In genomic region chr11:12090061-12090572, GRCh38 we compare ENCODE assay signal across 8 cellular contexts. TPM values are rescaled to one million over a fixed set of nuclear protein-coding genes. Genes with fewer than 3 reads are reported as not detected.
A peak's percentile ranks its signal among the peaks of the same experiment; 100 is the strongest.
DNase-seq lines count a peak whose midpoint lies in the region; ATAC-seq, FAIRE-seq and TF ChIP-seq lines count a peak whose summit lies in the region.

No MANE protein-coding gene starts in this region.

- no peak for TF ChIP-seq CTCF in liver (IDR thresholded peaks at IDR 0.05; ENCODE audit: low read depth, low read length, missing input control)
- no peak for TF ChIP-seq CTCF in HepG2 (CRISPR knock-in tag; IDR thresholded peaks at IDR 0.05)
- TF ChIP-seq CTCF in body of pancreas (IDR thresholded peaks at IDR 0.05): no peak

- DNase-seq in HepG2 (ENCODE audit: low spot score) (no peak), right cardiac atrium (peak in 1 of 3 donors; percentile 34), body of pancreas (no peak), G401 (ENCODE audit: low spot score) (no peak), medulla oblongata (ENCODE audit: extremely low spot score) (no peak)

- no peaks in the 10 kb centered on the region for H3K36me3 ChIP-seq in liver (ENCODE audit: control insufficient read depth in 4 of 4, insufficient read depth in 3 of 4, low read depth in 1 of 4, low read length in 3 of 4)
- no peaks in the 10 kb centered on the region for H3K36me3 ChIP-seq in HepG2 (replicated peaks in 1 of 2; ENCODE audit: control insufficient read depth in 1 of 2, insufficient read depth in 2 of 2, low read length in 2 of 2)
- no peaks in the 10 kb centered on the region for H3K36me3 ChIP-seq in body of pancreas (replicated peaks in 1 of 2; ENCODE audit: insufficient read depth in 1 of 2, low read depth in 2 of 2)

- intact Hi-C loops in HepG2 (cut with micrococcal nuclease; ENCODE audit: unreplicated experiment) (no loop called here), right cardiac atrium (cut with DNase I) (loop anchor here in 2 of 4 donors (10.0 kb wide), 1 partner anchor 145 kb away; no protein-coding TSS in a partner anchor), body of pancreas (cut with DNase I) (no loop called here)

- TF ChIP-seq RAD21 in liver (IDR thresholded peaks at IDR 0.05) (no peak), HepG2 (CRISPR knock-in tag; IDR thresholded peaks at IDR 0.05) (no peak)

- no peak overlapping the region for H3K27ac ChIP-seq in liver (ENCODE audit: low read depth in 1 of 2, low read length in 2 of 2)
- no peak overlapping the region for H3K27ac ChIP-seq in HepG2 (ENCODE audit: extremely low read length, insufficient read depth, low read length)
- H3K27ac ChIP-seq in right cardiac atrium (ENCODE audit: low read length): peak overlapping the region; percentile 71
- peak overlapping the region in 2 of 4 donors; percentile 3 to 43 for H3K27ac ChIP-seq in body of pancreas

- H4K20me1 ChIP-seq in HepG2 (ENCODE audit: insufficient read depth, low read length): no peaks in the 10 kb centered on the region

- CTCF ChIA-PET in HepG2 (lab: Yijun Ruan, JAX; ENCODE audit: low intra/inter-chr PET ratio, low total read pairs): no interaction called here

- BruUV-seq in HepG2 (replicated peaks; lab: Mats Ljungman, UMichigan): no TSS peak

- WGBS in liver: 66% methylated on average over 4 of the region's 4 CpGs
- WGBS in HepG2 (ENCODE audit: low lambda C conversion rate): 62% methylated on average over 1 of the region's 4 CpGs
- 39% methylated on average over 4 of the region's 4 CpGs for WGBS in right cardiac atrium
- 64 to 73% methylated on average over 4 of the region's 4 CpGs for WGBS in body of pancreas, 2 donors

- in situ Hi-C loops in HepG2 (cut with HindIII; ENCODE audit: extremely low pct_ligation_motif_present, low pct_unique_long_range_greater_than_20kb): no loop called here
- in situ Hi-C loops in G401 (cut with HindIII; ENCODE audit: low sequenced_read_pairs): no loop called here

- H3K27me3 Mint-ChIP-seq in T-helper 1 cell treated with Interleukin-12 subunit alpha and Interleukin-12 subunit beta and Interleukin-4 antibody, amounts not matched to agents 30 μg/mL and 1 μg/mL, for 36 hours (ENCODE audit: low read depth): no peaks in the 10 kb centered on the region

- peaks cover 69% of the 10 kb centered on the region for H3K4me1 Mint-ChIP-seq in T-helper 1 cell treated with Interleukin-12 subunit alpha and Interleukin-12 subunit beta and Interleukin-4 antibody, amounts not matched to agents 30 μg/mL and 1 μg/mL, for 36 hours (ENCODE audit: low read depth)

- peaks cover 4% of the 10 kb centered on the region for H3K36me3 Mint-ChIP-seq in T-helper 1 cell treated with Interleukin-12 subunit alpha and Interleukin-12 subunit beta and Interleukin-4 antibody, amounts not matched to agents 30 μg/mL and 1 μg/mL, for 36 hours (ENCODE audit: low read depth)

- TF ChIP-seq EP300 in HepG2 (IDR thresholded peaks at IDR 0.05; ENCODE audit: low read depth in 2 of 2, low read length in 2 of 2) (no peak), HepG2 (CRISPR knock-in tag; IDR thresholded peaks at IDR 0.05; ENCODE audit: borderline replicate concordance) (no peak)

- no peaks in the 10 kb centered on the region for H3K9me3 Mint-ChIP-seq in T-helper 1 cell treated with Interleukin-12 subunit alpha and Interleukin-12 subunit beta and Interleukin-4 antibody, amounts not matched to agents 30 μg/mL and 1 μg/mL, for 36 hours

- H2AFZ ChIP-seq in HepG2 (ENCODE audit: low read length): no peak overlapping the region

- H3K9me3 ChIP-seq in liver (ENCODE audit: control insufficient read depth in 4 of 4, low read length in 3 of 4): no peaks in the 10 kb centered on the region
- H3K9me3 ChIP-seq in HepG2 (ENCODE audit: low read length): no peaks in the 10 kb centered on the region
- no peaks in the 10 kb centered on the region for H3K9me3 ChIP-seq in right cardiac atrium (ENCODE audit: control insufficient read depth, low read length)
- H3K9me3 ChIP-seq in body of pancreas: no peaks in the 10 kb centered on the region

- H3K9ac ChIP-seq in liver (ENCODE audit: low read depth in 1 of 2, low read length in 2 of 2) (no peak overlapping the region), HepG2 (ENCODE audit: insufficient read depth, low read depth, low read length) (no peak overlapping the region)

- ATAC-seq in HepG2 (no peak), right cardiac atrium (peak in 1 of 2 donors; percentile 55), body of pancreas (no peak), GM21390 (IDR thresholded peaks at IDR 0.05; ENCODE audit: unreplicated experiment) (no peak)

- no peak for TF ChIP-seq POLR2A in HepG2 (IDR thresholded peaks at IDR 0.05; ENCODE audit: insufficient read depth in 1 of 2, low read depth in 2 of 2, low read length in 2 of 2)
- no peak for TF ChIP-seq POLR2A in body of pancreas (IDR thresholded peaks at IDR 0.05)

- H3K4me1 ChIP-seq in liver (ENCODE audit: control insufficient read depth in 4 of 4, insufficient read depth in 4 of 4, low read length in 3 of 4): peaks cover 2 to 29% (median 11%) of the 10 kb centered on the region in 4 donors
- H3K4me1 ChIP-seq in HepG2 (ENCODE audit: insufficient read depth, low read length): peaks cover 68% of the 10 kb centered on the region
- H3K4me1 ChIP-seq in right cardiac atrium (ENCODE audit: control insufficient read depth, insufficient read depth, low read length): peaks cover 24% of the 10 kb centered on the region
- H3K4me1 ChIP-seq in body of pancreas: no peaks in the 10 kb centered on the region

- H3K4me3 ChIP-seq in liver (ENCODE audit: low read depth in 1 of 3, low read length in 3 of 3) (no peak overlapping the region), HepG2 (replicated peaks in 1 of 3; ENCODE audit: insufficient read depth in 1 of 3, low read depth in 2 of 3, low read length in 3 of 3) (no peak overlapping the region), right cardiac atrium (ENCODE audit: low read length) (no peak overlapping the region), body of pancreas (no peak overlapping the region)

- peak overlapping the region; percentile 63 for H3K4me3 Mint-ChIP-seq in T-helper 1 cell treated with Interleukin-12 subunit alpha and Interleukin-12 subunit beta and Interleukin-4 antibody, amounts not matched to agents 30 μg/mL and 1 μg/mL, for 36 hours

- POLR2A ChIA-PET in HepG2 (lab: Yijun Ruan, JAX): interaction anchor here (1.8 kb wide), 1 partner anchor 23 kb away, joined by 7 read pairs; no protein-coding TSS in a partner anchor

- no peaks in the 10 kb centered on the region for H3K79me2 ChIP-seq in HepG2 (ENCODE audit: insufficient read depth, low read length)

- no peak for FAIRE-seq in HepG2 (lab: Jason Lieb, UNC)

- H3K4me2 ChIP-seq in HepG2 (ENCODE audit: low read depth, low read length): no peak overlapping the region

- H3K27me3 ChIP-seq in liver (ENCODE audit: control insufficient read depth in 4 of 4, insufficient read depth in 4 of 4, low read length in 3 of 4) (no peaks in the 10 kb centered on the region), HepG2 (ENCODE audit: control insufficient read depth in 1 of 2, insufficient read depth in 2 of 2, low read length in 2 of 2) (no peaks in the 10 kb centered on the region; a peak in 1 of 5 replicates), right cardiac atrium (ENCODE audit: control insufficient read depth, insufficient read depth) (no peaks in the 10 kb centered on the region), body of pancreas (no peaks in the 10 kb centered on the region)

- peak overlapping the region; percentile 87 for H3K27ac Mint-ChIP-seq in T-helper 1 cell treated with Interleukin-12 subunit alpha and Interleukin-12 subunit beta and Interleukin-4 antibody, amounts not matched to agents 30 μg/mL and 1 μg/mL, for 36 hours

TF ChIP-seq in HepG2, 621 proteins besides CTCF, POLR2A, EP300 and RAD21 (continues in another document):
- TF ChIP-seq FOXO1 (CRISPR knock-in tag; IDR thresholded peaks at IDR 0.05) (no peak), BRF2 (CRISPR knock-in tag; IDR thresholded peaks at IDR 0.05) (no peak), MZF1 (CRISPR knock-in tag; IDR thresholded peaks at IDR 0.05; ENCODE audit: borderline replicate concordance) (no peak)

RNA-seq across cellular contexts. Expression of gene MICAL2, which starts 20.3 kb away (rescaled TPM):
- total RNA-seq in liver (100 to 1,000 TPM in 1 of 2 donors, 10 to 100 TPM in 1; 65.6 to 113 TPM), HepG2 (2016; rRNA removed; fragmentation: Illumina TruSeq; extraction: Trizol) (1.1 and 1.4 TPM in 2 replicates), right cardiac atrium (100 to 1,000 TPM in 1 of 4 donors, 10 to 100 TPM in 3; 92.1 to 115 (median 95.1) TPM), body of pancreas (10 to 100 TPM; 16.6 to 24.4 TPM)
- polyA plus RNA-seq in liver (10 to 100 TPM; 17.5 to 20.3 TPM), HepG2 (2011; rRNA removed) (0.59 and 0.78 TPM in 2 replicates), right cardiac atrium (62.9 TPM)
- 0.18 and 0.51 TPM in 2 replicates for total RNA-seq in HepG2 (2016; cell fraction: cytosol; rRNA removed; fragmentation: Illumina TruSeq; extraction: Trizol; ENCODE audit: low read depth)
- 1.1 and 1.7 TPM in 2 replicates for total RNA-seq in HepG2 (2016; cell fraction: insoluble cytoplasmic fraction; rRNA removed; fragmentation: Illumina TruSeq; extraction: Trizol)
- 1.1 and 1.3 TPM in 2 replicates for total RNA-seq in HepG2 (2016; cell fraction: membrane; rRNA removed; fragmentation: Illumina TruSeq; extraction: Trizol)
- 1.6 and 3.7 TPM in 2 replicates for total RNA-seq in HepG2 (2016; cell fraction: nucleus; rRNA removed; fragmentation: Illumina TruSeq; extraction: Trizol)
- 0.46 and 0.50 TPM in 2 replicates for polyA plus RNA-seq in HepG2 (2011; cell fraction: cytosol; rRNA removed)
- 0.61 and 0.97 TPM in 2 replicates for polyA plus RNA-seq in HepG2 (2011; cell fraction: nucleus; rRNA removed)
- 0.48 and 1.6 TPM in 2 replicates for polyA plus RNA-seq in HepG2 (2012)
- 0.29 and 0.53 TPM in 2 replicates for polyA plus RNA-seq in HepG2 (2016; cell fraction: cytosol; fragmentation: Illumina TruSeq; extraction: Trizol; ENCODE audit: low read depth)
- 0.73 and 1.3 TPM in 2 replicates for polyA plus RNA-seq in HepG2 (2016; cell fraction: insoluble cytoplasmic fraction; fragmentation: Illumina TruSeq; extraction: Trizol; ENCODE audit: low read depth)
- polyA plus RNA-seq in HepG2 (2016; cell fraction: membrane; fragmentation: Illumina TruSeq; extraction: Trizol; ENCODE audit: low read depth): 0.34 and 0.39 TPM in 2 replicates
- 1.2 and 2.1 TPM in 2 replicates for polyA plus RNA-seq in HepG2 (2016; cell fraction: nucleus; fragmentation: Illumina TruSeq; extraction: Trizol; ENCODE audit: insufficient read depth, low read depth)
- 1.6 and 8.6 TPM in 2 replicates for polyA minus RNA-seq in HepG2 (2011; rRNA and poly(A)+ RNA removed; ENCODE audit: low replicate concordance)
- 0.70 and 2.7 TPM in 2 replicates for polyA minus RNA-seq in HepG2 (2011; cell fraction: cytosol; rRNA and poly(A)+ RNA removed)
- polyA minus RNA-seq in HepG2 (2011; cell fraction: nucleus; rRNA and poly(A)+ RNA removed): 2.4 and 3.5 TPM in 2 replicates
- total RNA-seq in G401 (2014; rRNA removed; shearing (Covaris generic)): 12.6 and 21.1 TPM in 2 replicates
